ENCODE assay signal across 8 cellular contexts in genomic region chr22:23218867-23219251, GRCh38. TPM values are rescaled to one million over a fixed set of nuclear protein-coding genes. Genes with fewer than 3 reads are reported as not detected.
DNase-seq lines count a peak whose midpoint lies in the region; ATAC-seq and TF ChIP-seq lines count a peak whose summit lies in the region.

No MANE protein-coding gene starts in this region.

- TF ChIP-seq POLR2A in NB4 (IDR thresholded peaks at IDR 0.05; ENCODE audit: extremely low read depth, insufficient read length) (no peak), stomach (IDR thresholded peaks at IDR 0.05) (no peak)

- CTCF ChIA-PET in activated CD8-positive, alpha-beta T cell treated with anti-CD3 and anti-CD28 coated beads, Interleukin-2, amount 10 ng/mL, durations not matched to agents 7 days and 5 days (lab: Charles Lee): interaction anchor here (1.2 to 2.6 kb wide), 3 partner anchors 24 to 72 kb away, joined by 3 to 10 read pairs (median 6); no protein-coding TSS in a partner anchor

- TF ChIP-seq CTCF in NB4 (IDR thresholded peaks at IDR 0.05; ENCODE audit: low read depth, low read length) (no peak), stomach (IDR thresholded peaks at IDR 0.05) (no peak)

- H3K4me3 Mint-ChIP-seq in activated CD8-positive, alpha-beta T cell treated with anti-CD3 and anti-CD28 coated beads, Interleukin-2, amount 10 ng/mL, durations not matched to agents 7 days and 5 days: no peak overlapping the region

- H3K4me1 Mint-ChIP-seq in activated CD8-positive, alpha-beta T cell treated with anti-CD3 and anti-CD28 coated beads, Interleukin-2, amount 10 ng/mL, durations not matched to agents 7 days and 5 days (ENCODE audit: low read depth): peaks cover 88% of the 10 kb centered on the region

- H3K27me3 ChIP-seq in stomach: no peaks in the 10 kb centered on the region

- peaks cover 66 to 100% (median 93%) of the 10 kb centered on the region in 4 donors for H3K4me1 ChIP-seq in stomach

- ATAC-seq in activated CD8-positive, alpha-beta T cell treated with anti-CD3 and anti-CD28 coated beads, Interleukin-2, amount 10 ng/mL, durations not matched to agents 7 days and 5 days: no peak

- no peak for TF ChIP-seq EP300 in stomach (IDR thresholded peaks at IDR 0.05)

- peak overlapping the region; percentile 76 for H3K27ac Mint-ChIP-seq in activated CD8-positive, alpha-beta T cell treated with anti-CD3 and anti-CD28 coated beads, Interleukin-2, amount 10 ng/mL, durations not matched to agents 7 days and 5 days

- 12 to 21% (median 16%) methylated on average over 9 to 11 of the region's 11 CpGs for WGBS in stomach, 5 donors

- H3K27ac ChIP-seq in stomach: peak overlapping the region; percentile 48 to 86 (median 68)
- no peak overlapping the region for H3K27ac ChIP-seq in substantia nigra (ENCODE audit: low read depth, low read length, poor library complexity, severe bottlenecking)

- POLR2A ChIA-PET in activated CD8-positive, alpha-beta T cell treated with anti-CD3 and anti-CD28 coated beads, Interleukin-2, amount 10 ng/mL, durations not matched to agents 7 days and 5 days (lab: Charles Lee): interaction anchor here (1.3 kb wide), 1 partner anchor 33 kb away, joined by 3 read pairs; no protein-coding TSS in a partner anchor

- DNase-seq in DMS53 (lab: John Stamatoyannopoulos, UW) (peak; percentile 86), NB4 (ENCODE audit: low read depth) (peak; percentile 81), iris pigment epithelial cell (ENCODE audit: low read depth) (peak; percentile 81), stomach (peak; percentile 67), GM19240 (ENCODE audit: insufficient read length, low spot score) (no peak), occipital lobe (lab: John Stamatoyannopoulos, UW) (no peak), substantia nigra (lab: John Stamatoyannopoulos, UW) (no peak)
- no peak for DNase-seq in activated CD8-positive, alpha-beta T cell treated with anti-CD3 and anti-CD28 coated beads, Interleukin-2, amount 10 ng/mL, durations not matched to agents 7 days and 5 days

- no peaks in the 10 kb centered on the region for H3K9me3 ChIP-seq in stomach

- H3K9me3 Mint-ChIP-seq in activated CD8-positive, alpha-beta T cell treated with anti-CD3 and anti-CD28 coated beads, Interleukin-2, amount 10 ng/mL, durations not matched to agents 7 days and 5 days (ENCODE audit: insufficient read depth): no peaks in the 10 kb centered on the region

- no peaks in the 10 kb centered on the region for H3K36me3 ChIP-seq in stomach

- H3K27me3 Mint-ChIP-seq in activated CD8-positive, alpha-beta T cell treated with anti-CD3 and anti-CD28 coated beads, Interleukin-2, amount 10 ng/mL, durations not matched to agents 7 days and 5 days (ENCODE audit: low read depth): no peaks in the 10 kb centered on the region

- H3K4me3 ChIP-seq in NB4 (ENCODE audit: low read depth, low read length) (peak overlapping the region; percentile 63), stomach (peak overlapping the region in 1 of 4 donors; percentile 21)

- peaks cover 7% of the 10 kb centered on the region for H3K36me3 Mint-ChIP-seq in activated CD8-positive, alpha-beta T cell treated with anti-CD3 and anti-CD28 coated beads, Interleukin-2, amount 10 ng/mL, durations not matched to agents 7 days and 5 days (ENCODE audit: low read depth)

- intact Hi-C loops in stomach (cut with DNase I; ENCODE audit: low total_unique reads): no loop called here

RNA-seq across cellular contexts. Expression of gene BCR, which starts 38.5 kb away (rescaled TPM):
- 10 to 100 TPM; 31.1 to 31.9 TPM for total RNA-seq in activated CD8-positive, alpha-beta T cell treated with anti-CD3 and anti-CD28 coated beads, Interleukin-2, amount 10 ng/mL, durations not matched to agents 7 days and 5 days
- 10 to 100 TPM; 12.8 to 80.1 (median 41.5) TPM for total RNA-seq in stomach
- 10 to 100 TPM; 10.4 to 14.7 (median 14.1) TPM for polyA plus RNA-seq in stomach
- 53.2 TPM for total RNA-seq in occipital lobe

Comparison
In these comparisons a context has a peak if more than half of its experiments do, and no peak if none do; other contexts are left out.
1. DNase-seq: peak in DMS53 (single experiment), NB4 (single experiment), iris pigment epithelial cell (single experiment) and stomach (single experiment); none in activated CD8-positive, alpha-beta T cell treated with anti-CD3 and anti-CD28 coated beads, Interleukin-2, amount 10 ng/mL, durations not matched to agents 7 days and 5 days (single experiment), GM19240 (single experiment), occipital lobe (single experiment) and substantia nigra (0 of 49).